ENCODE assay signal across 14 cellular contexts in the genomic region with DNA sequence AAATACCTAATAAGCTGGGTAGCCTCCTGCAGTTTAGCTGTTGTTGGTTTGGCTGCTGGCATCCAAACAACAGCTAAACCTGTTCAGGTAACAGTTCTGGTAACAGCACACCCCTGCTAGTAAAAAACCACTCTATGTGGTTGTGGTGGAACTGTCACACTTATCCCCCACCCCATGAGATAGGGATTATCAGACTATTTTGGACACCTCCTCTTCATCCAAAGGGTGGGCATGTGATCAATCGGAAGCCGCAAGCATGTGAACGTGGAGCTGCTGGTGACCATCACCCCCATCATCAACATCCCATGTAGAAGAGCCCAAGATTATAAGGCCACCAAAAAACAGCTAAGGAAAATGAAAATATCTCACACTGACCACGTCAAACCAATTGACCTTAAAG. TPM values are rescaled to one million over a fixed set of nuclear protein-coding genes. Genes with fewer than 3 reads are reported as not detected.
DNase-seq lines count a peak whose midpoint lies in the region; ATAC-seq and TF ChIP-seq lines count a peak whose summit lies in the region.
"Had no signal": no experiment of that assay in that cellular context is flagged by ENCODE, and none has a peak within 500 bp of the region (broad histone marks: within the 10 kb centered on the region; RNA-seq: fewer than 3 reads in every experiment).

No MANE protein-coding gene starts in this region.

- peaks cover 0 to 23% (median 5%) of the 10 kb centered on the region in 3 donors for H3K36me3 Mint-ChIP-seq in CD8-positive, alpha-beta memory T cell
- H3K36me3 Mint-ChIP-seq in HFFc6 (ENCODE audit: low read depth), result no peaks in the 10 kb centered on the region
- H3K36me3 Mint-ChIP-seq in activated CD8-positive, alpha-beta T cell treated with anti-CD3 and anti-CD28 coated beads, Interleukin-2, amount 10 ng/mL, durations not matched to agents 7 days and 5 days (ENCODE audit: low read depth), result peaks cover 33% of the 10 kb centered on the region
- H3K36me3 Mint-ChIP-seq in natural killer cell treated with Interleukin-12 subunit alpha and Interleukin-12 subunit beta and Interleukin-15 and Interleukin-18, amount 100 ng/mL, for 72 hours, result peaks cover 9% of the 10 kb centered on the region

- H3K4me3 ChIP-seq in CD8-positive, alpha-beta memory T cell (ENCODE audit: low read length), result no peak overlapping the region
- no peak overlapping the region for H3K4me3 ChIP-seq in dorsolateral prefrontal cortex
- H3K4me3 ChIP-seq: skin epidermis had no signal

- no peak for TF ChIP-seq CTCF in HFFc6 (IDR thresholded peaks at IDR 0.05)
- TF ChIP-seq CTCF in dorsolateral prefrontal cortex (IDR thresholded peaks at IDR 0.05 in 54 of 56, conservative IDR thresholded peaks at IDR 0.05 in 2 of 56; ENCODE audit: low read depth in 1 of 56, partially characterized antibody in 56 of 56), result no peak

- H3K4me1 Mint-ChIP-seq in CD8-positive, alpha-beta memory T cell, result peaks cover 57 to 72% (median 69%) of the 10 kb centered on the region in 3 donors
- peaks cover 29% of the 10 kb centered on the region for H3K4me1 Mint-ChIP-seq in HFFc6 (ENCODE audit: low read depth)
- H3K4me1 Mint-ChIP-seq in activated CD8-positive, alpha-beta T cell treated with anti-CD3 and anti-CD28 coated beads, Interleukin-2, amount 10 ng/mL, durations not matched to agents 7 days and 5 days (ENCODE audit: low read depth), result peaks cover 27% of the 10 kb centered on the region
- peaks cover 39 to 51% of the 10 kb centered on the region in 2 donors for H3K4me1 Mint-ChIP-seq in natural killer cell treated with Interleukin-12 subunit alpha and Interleukin-12 subunit beta and Interleukin-15 and Interleukin-18, amount 100 ng/mL, for 72 hours (ENCODE audit: low read depth in 2 of 2)

- H3K27me3 Mint-ChIP-seq in CD8-positive, alpha-beta memory T cell, result peaks cover 0 to 1% of the 10 kb centered on the region in 2 donors
- H3K27me3 Mint-ChIP-seq in HFFc6 (ENCODE audit: insufficient read depth), result no peaks in the 10 kb centered on the region; the same call in 1 of the 2 replicates
- no peaks in the 10 kb centered on the region for H3K27me3 Mint-ChIP-seq in activated CD8-positive, alpha-beta T cell treated with anti-CD3 and anti-CD28 coated beads, Interleukin-2, amount 10 ng/mL, durations not matched to agents 7 days and 5 days (ENCODE audit: low read depth)
- H3K27me3 Mint-ChIP-seq in natural killer cell treated with Interleukin-12 subunit alpha and Interleukin-12 subunit beta and Interleukin-15 and Interleukin-18, amount 100 ng/mL, for 72 hours, result no peaks in the 10 kb centered on the region

- H3K36me3 ChIP-seq in CD8-positive, alpha-beta memory T cell (ENCODE audit: insufficient read depth, low read length), result no peaks in the 10 kb centered on the region
- H3K36me3 ChIP-seq: transverse colon had no signal

- H3K27ac Mint-ChIP-seq in CD8-positive, alpha-beta memory T cell, result peak overlapping the region in 4 of 8 donors; percentile 15 to 88 (median 54)
- H3K27ac Mint-ChIP-seq in HFFc6, result no peak overlapping the region
- H3K27ac Mint-ChIP-seq in activated CD8-positive, alpha-beta T cell treated with anti-CD3 and anti-CD28 coated beads, Interleukin-2, amount 10 ng/mL, durations not matched to agents 7 days and 5 days, result no peak overlapping the region
- H3K27ac Mint-ChIP-seq in natural killer cell treated with Interleukin-12 subunit alpha and Interleukin-12 subunit beta and Interleukin-15 and Interleukin-18, amount 100 ng/mL, for 72 hours, result peak overlapping the region in 1 of 2 donors; percentile 15

- intact Hi-C loops in dorsolateral prefrontal cortex (cut with DNase I) (no loop called here), sciatic nerve (cut with DNase I) (no loop called here)

- CTCF ChIA-PET in CD8-positive, alpha-beta memory T cell (lab: Charles Lee), result interaction anchor here (1.8 to 2.1 kb wide), 2 partner anchors 13 to 235 kb away, joined by 4 to 13 read pairs; no protein-coding TSS in a partner anchor
- CTCF ChIA-PET in activated CD8-positive, alpha-beta T cell treated with anti-CD3 and anti-CD28 coated beads, Interleukin-2, amount 10 ng/mL, durations not matched to agents 7 days and 5 days (lab: Charles Lee), result interaction anchor here (0.9 to 7.2 kb wide), 10 partner anchors 13 to 348 kb away, joined by 3 to 61 read pairs (median 5); no protein-coding TSS in a partner anchor

- peaks cover 41% of the 10 kb centered on the region for H3K4me1 ChIP-seq in CD8-positive, alpha-beta memory T cell (ENCODE audit: insufficient read depth, low read length)

- H3K9me3 ChIP-seq in CD8-positive, alpha-beta memory T cell (ENCODE audit: low read length), result no peaks in the 10 kb centered on the region
- H3K9me3 ChIP-seq: MG63, transverse colon had no signal

- peak overlapping the region; percentile 33 to 99 (median 92) for H3K4me3 Mint-ChIP-seq in CD8-positive, alpha-beta memory T cell
- H3K4me3 Mint-ChIP-seq in HFFc6, result peak overlapping the region; percentile 47; the same call in 1 of the 2 replicates
- H3K4me3 Mint-ChIP-seq in activated CD8-positive, alpha-beta T cell treated with anti-CD3 and anti-CD28 coated beads, Interleukin-2, amount 10 ng/mL, durations not matched to agents 7 days and 5 days, result peak overlapping the region; percentile 87
- H3K4me3 Mint-ChIP-seq in natural killer cell treated with Interleukin-12 subunit alpha and Interleukin-12 subunit beta and Interleukin-15 and Interleukin-18, amount 100 ng/mL, for 72 hours, result peak overlapping the region; percentile 98

- H3K9me3 Mint-ChIP-seq in CD8-positive, alpha-beta memory T cell, result no peaks in the 10 kb centered on the region
- H3K9me3 Mint-ChIP-seq in HFFc6, result no peaks in the 10 kb centered on the region
- no peaks in the 10 kb centered on the region for H3K9me3 Mint-ChIP-seq in activated CD8-positive, alpha-beta T cell treated with anti-CD3 and anti-CD28 coated beads, Interleukin-2, amount 10 ng/mL, durations not matched to agents 7 days and 5 days (ENCODE audit: insufficient read depth)
- H3K9me3 Mint-ChIP-seq in natural killer cell treated with Interleukin-12 subunit alpha and Interleukin-12 subunit beta and Interleukin-15 and Interleukin-18, amount 100 ng/mL, for 72 hours, result no peaks in the 10 kb centered on the region

- H3K27ac ChIP-seq in CD8-positive, alpha-beta memory T cell (ENCODE audit: low read depth, low read length), result no peak overlapping the region
- no peak overlapping the region for H3K27ac ChIP-seq in dorsolateral prefrontal cortex
- H3K27ac ChIP-seq: skin epidermis, transverse colon had no signal

- POLR2A ChIA-PET in CD8-positive, alpha-beta memory T cell (lab: Charles Lee), result no interaction called here
- POLR2A ChIA-PET in activated CD8-positive, alpha-beta T cell treated with anti-CD3 and anti-CD28 coated beads, Interleukin-2, amount 10 ng/mL, durations not matched to agents 7 days and 5 days (lab: Charles Lee), result no interaction called here

- H3K27me3 ChIP-seq in CD8-positive, alpha-beta memory T cell (ENCODE audit: insufficient read depth, low read length, poor library complexity, severe bottlenecking), result no peaks in the 10 kb centered on the region
- no peaks in the 10 kb centered on the region for H3K27me3 ChIP-seq in dorsolateral prefrontal cortex
- H3K27me3 ChIP-seq: MG63, transverse colon had no signal

- no peak for ATAC-seq in activated CD8-positive, alpha-beta T cell treated with anti-CD3 and anti-CD28 coated beads, Interleukin-2, amount 10 ng/mL, durations not matched to agents 7 days and 5 days
- no peak for ATAC-seq in natural killer cell treated with Interleukin-12 subunit alpha and Interleukin-12 subunit beta and Interleukin-15 and Interleukin-18, amount 100 ng/mL, for 72 hours
- no peak for ATAC-seq in sciatic nerve
- no peak for ATAC-seq in left lobe of liver

- DNase-seq in CD8-positive, alpha-beta memory T cell, result no peak
- DNase-seq in HFFc6 (no peak), dorsolateral prefrontal cortex (no peak), sciatic nerve (ENCODE audit: low spot score) (no peak), NK-92 (lab: John Stamatoyannopoulos, UW; ENCODE audit: unreplicated experiment) (no peak), left lobe of liver (ENCODE audit: low spot score) (no peak)
- no peak for DNase-seq in activated CD8-positive, alpha-beta T cell treated with anti-CD3 and anti-CD28 coated beads, Interleukin-2, amount 10 ng/mL, durations not matched to agents 7 days and 5 days
- DNase-seq in natural killer cell treated with Interleukin-12 subunit alpha and Interleukin-12 subunit beta and Interleukin-15 and Interleukin-18, amount 100 ng/mL, for 72 hours (ENCODE audit: low spot score), result no peak
- DNase-seq: COR-L47, foreskin fibroblast, MG63, SW 1271, transverse colon had no signal

RNA-seq across cellular contexts. Expression of gene MTPAP, which starts 2.5 kb away (rescaled TPM):
- total RNA-seq in CD8-positive, alpha-beta memory T cell, result 10 to 100 TPM; 39.2 to 42.2 TPM
- polyA plus RNA-seq in CD8-positive, alpha-beta memory T cell, result 7.4 TPM
- 10 to 100 TPM; 20.3 to 22.9 (median 21.9) TPM for total RNA-seq in HFFc6 (2021; fragmentation: NEBNext Ultra II Directional; extraction: Animal tissue kit (Norgen Biotek cat#: 25700))
- 10 to 100 TPM; 32.6 to 33.2 TPM for total RNA-seq in activated CD8-positive, alpha-beta T cell treated with anti-CD3 and anti-CD28 coated beads, Interleukin-2, amount 10 ng/mL, durations not matched to agents 7 days and 5 days
- total RNA-seq in natural killer cell treated with Interleukin-12 subunit alpha and Interleukin-12 subunit beta and Interleukin-15 and Interleukin-18, amount 100 ng/mL, for 72 hours, result 10 to 100 TPM; 30.1 to 50.3 TPM
- total RNA-seq in dorsolateral prefrontal cortex, result 10 to 100 TPM; 24.0 to 64.2 (median 41.1) TPM
- 30.6 TPM for total RNA-seq in sciatic nerve
- total RNA-seq in left lobe of liver, result 9.7 TPM

Comparison
In these comparisons a context has a peak if more than half of its experiments do, and no peak if none do; other contexts are left out.
1. H3K4me3 Mint-ChIP-seq: peak in every context shown above with its lines; median percentile 98 in natural killer cell treated with Interleukin-12 subunit alpha and Interleukin-12 subunit beta and Interleukin-15 and Interleukin-18, amount 100 ng/mL, for 72 hours; 92 in CD8-positive, alpha-beta memory T cell; 87 in activated CD8-positive, alpha-beta T cell treated with anti-CD3 and anti-CD28 coated beads, Interleukin-2, amount 10 ng/mL, durations not matched to agents 7 days and 5 days; 47 in HFFc6.